In the genomic region with DNA sequence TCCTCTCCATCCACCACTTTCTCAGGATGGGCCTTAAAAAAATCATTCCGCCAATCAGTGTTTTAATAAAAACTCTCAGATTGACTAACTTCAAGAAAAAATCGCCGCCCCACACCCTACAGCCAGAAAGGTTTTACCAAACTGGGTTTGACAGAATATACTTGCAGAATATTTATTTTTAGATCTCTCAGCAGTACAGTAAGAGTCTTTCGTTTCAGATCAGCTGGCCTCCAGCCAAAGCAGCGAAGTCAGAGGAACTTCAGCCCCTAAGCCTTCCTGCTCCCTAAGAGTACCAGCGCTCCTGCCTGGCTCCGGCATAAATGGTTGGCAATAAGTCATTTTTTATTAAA, we compare ENCODE assay signal across 8 cellular contexts. TPM values are rescaled to one million over a fixed set of nuclear protein-coding genes. Genes with fewer than 3 reads are reported as not detected.
DNase-seq lines count a peak whose midpoint lies in the region; ATAC-seq and TF ChIP-seq lines count a peak whose summit lies in the region.

No MANE protein-coding gene starts in this region.

- H3K4me1 Mint-ChIP-seq in MCF 10A (ENCODE audit: insufficient read depth, unreplicated experiment) (peaks cover 28% of the 10 kb centered on the region), Calu3 (ENCODE audit: low read depth, unreplicated experiment) (no peaks in the 10 kb centered on the region)

- no peak overlapping the region for H3K4me3 ChIP-seq in mammary epithelial cell (replicated peaks in 1 of 3; ENCODE audit: insufficient read depth in 1 of 3, low read depth in 2 of 3, low read length in 3 of 3)
- no peak overlapping the region for H3K4me3 ChIP-seq in SK-N-SH (ENCODE audit: low read depth in 2 of 2, low read length in 1 of 2)
- H3K4me3 ChIP-seq in fibroblast of villous mesenchyme (ENCODE audit: low read depth, low read length), result no peak overlapping the region
- H3K4me3 ChIP-seq in rectal smooth muscle tissue (ENCODE audit: low read length), result peak overlapping the region; percentile 35

- in situ Hi-C loops in mammary epithelial cell (cut with MboI; ENCODE audit: low sequenced_read_pairs in 2 of 2), result loop anchor here (25.0 kb wide), 1 partner anchor 391 kb away; no protein-coding TSS in a partner anchor

- no peaks in the 10 kb centered on the region for H3K9me2 ChIP-seq in SK-N-SH

- H4K20me1 ChIP-seq in mammary epithelial cell (ENCODE audit: insufficient read depth, low read length), result no peaks in the 10 kb centered on the region
- no peaks in the 10 kb centered on the region for H4K20me1 ChIP-seq in SK-N-SH (ENCODE audit: insufficient read depth)

- peaks cover 11% of the 10 kb centered on the region for H3K4me1 ChIP-seq in mammary epithelial cell (ENCODE audit: insufficient read depth, low read length)
- peaks cover 0 to 27% of the 10 kb centered on the region in 2 experiments; a peak in 3 of 4 replicates for H3K4me1 ChIP-seq in SK-N-SH (ENCODE audit: control insufficient read depth in 1 of 2, insufficient read depth in 2 of 2, low read depth in 1 of 2, low read length in 1 of 2)
- peaks cover 11% of the 10 kb centered on the region for H3K4me1 ChIP-seq in rectal smooth muscle tissue (ENCODE audit: control insufficient read depth, insufficient read depth, low read length)

- no peak for TF ChIP-seq CTCF in MCF 10A (IDR thresholded peaks at IDR 0.05; ENCODE audit: unreplicated experiment)
- TF ChIP-seq CTCF in mammary epithelial cell (conservative IDR thresholded peaks at IDR 0.05 in 1 of 2, IDR thresholded peaks at IDR 0.05 in 1 of 2; ENCODE audit: extremely low read depth in 1 of 2, insufficient read depth in 1 of 2, low read depth in 1 of 2, low read length in 2 of 2), result no peak
- TF ChIP-seq CTCF in SK-N-SH (IDR thresholded peaks at IDR 0.05), result no peak
- no peak for TF ChIP-seq CTCF in fibroblast of villous mesenchyme (IDR thresholded peaks at IDR 0.05; ENCODE audit: insufficient read depth, low read depth, low read length)
- TF ChIP-seq CTCF in Calu3 (IDR thresholded peaks at IDR 0.05; ENCODE audit: unreplicated experiment), result no peak

- H3K27ac Mint-ChIP-seq in MCF 10A (ENCODE audit: low read depth, unreplicated experiment) (peak overlapping the region; percentile 54), Calu3 (ENCODE audit: unreplicated experiment) (no peak overlapping the region)

- no TSS peak for BruUV-seq in MCF 10A (replicated peaks; lab: Mats Ljungman, UMichigan)
- BruUV-seq in mammary epithelial cell (replicated peaks; lab: Mats Ljungman, UMichigan), result no TSS peak
- no TSS peak for BruUV-seq in Calu3 (replicated peaks; lab: Mats Ljungman, UMichigan)

- no peaks in the 10 kb centered on the region for H3K27me3 ChIP-seq in mammary epithelial cell (ENCODE audit: insufficient read depth, low read length)
- H3K27me3 ChIP-seq in SK-N-SH (ENCODE audit: insufficient read depth), result no peaks in the 10 kb centered on the region
- no peaks in the 10 kb centered on the region for H3K27me3 ChIP-seq in rectal smooth muscle tissue (ENCODE audit: control insufficient read depth, insufficient read depth, low read length)

- H2AFZ ChIP-seq in mammary epithelial cell (ENCODE audit: low read depth, low read length) (no peak overlapping the region), SK-N-SH (ENCODE audit: low read depth) (0 out of 2 replicates have a peak overlapping the region, but pooled peaks have one; percentile 26)

- H3K9me3 Mint-ChIP-seq in MCF 10A (ENCODE audit: unreplicated experiment) (no peaks in the 10 kb centered on the region), Calu3 (ENCODE audit: low read depth, unreplicated experiment) (no peaks in the 10 kb centered on the region)

- H3K36me3 Mint-ChIP-seq in MCF 10A (ENCODE audit: insufficient read depth, unreplicated experiment) (peaks cover 12% of the 10 kb centered on the region), Calu3 (ENCODE audit: insufficient read depth, unreplicated experiment) (no peaks in the 10 kb centered on the region)

- CTCF ChIA-PET in MCF 10A (lab: Yijun Ruan, JAX), result interaction anchor here (0.7 to 0.9 kb wide), 2 partner anchors 18 to 701 kb away, joined by 3 to 4 read pairs; no protein-coding TSS in a partner anchor
- CTCF ChIA-PET in mammary epithelial cell (lab: Charles Lee; ENCODE audit: low non-redundant PET), result no interaction called here
- CTCF ChIA-PET in SK-N-SH (lab: Yijun Ruan, JAX), result interaction anchor here (0.9 kb wide), 1 partner anchor 392 kb away, joined by 4 read pairs; no protein-coding TSS in a partner anchor
- CTCF ChIA-PET in Calu3 (lab: Charles Lee), result no interaction called here

- H3K9ac ChIP-seq in mammary epithelial cell (ENCODE audit: insufficient read depth, low read length) (no peak overlapping the region), SK-N-SH (peak overlapping the region; percentile 27; the same call in 1 of the 2 replicates), rectal smooth muscle tissue (ENCODE audit: low read length) (no peak overlapping the region)

- dilution Hi-C loops in mammary epithelial cell (cut with HindIII; ENCODE audit: low sequenced_read_pairs), result no loop called here

- H3F3A ChIP-seq in SK-N-SH (replicated peaks; ENCODE audit: insufficient read depth), result peaks cover 16% of the 10 kb centered on the region

- H3K36me3 ChIP-seq in mammary epithelial cell (ENCODE audit: insufficient read depth, low read length) (peaks cover 3% of the 10 kb centered on the region), SK-N-SH (replicated peaks in 1 of 2; ENCODE audit: control insufficient read depth in 1 of 2, insufficient read depth in 2 of 2, low read length in 1 of 2) (peaks cover 19 to 67% of the 10 kb centered on the region in 2 experiments), rectal smooth muscle tissue (ENCODE audit: control insufficient read depth, insufficient read depth, low read length) (peaks cover 12% of the 10 kb centered on the region)

- no peak for TF ChIP-seq RAD21 in SK-N-SH (IDR thresholded peaks at IDR 0.05; ENCODE audit: low read length)

- 84% methylated on average over 7 of the region's 7 CpGs for whole genome bisulfite sequencing in mammary epithelial cell (ENCODE audit: low coverage, missing lambda C conversion rate)
- WGBS in SK-N-SH (ENCODE audit: low lambda C conversion rate), result 55% methylated on average over 7 of the region's 7 CpGs

- no peaks in the 10 kb centered on the region for H3K9me3 ChIP-seq in mammary epithelial cell (replicated peaks; ENCODE audit: insufficient read depth, low read length)
- H3K9me3 ChIP-seq in SK-N-SH, result no peaks in the 10 kb centered on the region

- H3K79me2 ChIP-seq in mammary epithelial cell (ENCODE audit: insufficient read depth, low read length), result no peaks in the 10 kb centered on the region
- H3K79me2 ChIP-seq in SK-N-SH (ENCODE audit: insufficient read depth), result no peaks in the 10 kb centered on the region

- H3K4me2 ChIP-seq in mammary epithelial cell (ENCODE audit: insufficient read depth, low read depth, low read length), result no peak overlapping the region
- H3K4me2 ChIP-seq in SK-N-SH, result peak overlapping the region; percentile 71

- no peak overlapping the region for H3K27ac ChIP-seq in mammary epithelial cell (ENCODE audit: insufficient read depth, low read depth, low read length)
- H3K27ac ChIP-seq in SK-N-SH (ENCODE audit: low read depth in 2 of 2, low read length in 1 of 2), result peak overlapping the region; percentile 55 to 82; a peak in 3 of 4 replicates
- H3K27ac ChIP-seq in rectal smooth muscle tissue (ENCODE audit: low read depth, low read length), result peak overlapping the region; percentile 38

- POLR2A ChIA-PET in MCF 10A (lab: Yijun Ruan, JAX) (interaction anchor here (0.7 to 1.5 kb wide), 4 partner anchors 16 to 90 kb away, joined by 3 to 5 read pairs (median 3); no protein-coding TSS in a partner anchor), SK-N-SH (lab: Yijun Ruan, JAX) (no interaction called here)

- peak; percentile 61 for ATAC-seq in HG03025 (IDR thresholded peaks at IDR 0.05; ENCODE audit: low FRiP score, unreplicated experiment)

- DNase-seq in MCF 10A (ENCODE audit: unreplicated experiment), result peak; percentile 53
- DNase-seq in mammary epithelial cell, result no peak
- no peak for DNase-seq in SK-N-SH
- DNase-seq in fibroblast of villous mesenchyme (ENCODE audit: low read depth), result peak; percentile 83
- DNase-seq in Calu3, result no peak
- no peak for DNase-seq in NCI-H345 (lab: John Stamatoyannopoulos, UW)

- TF ChIP-seq EP300 in SK-N-SH (IDR thresholded peaks at IDR 0.05; ENCODE audit: borderline replicate concordance in 1 of 2, low read depth in 1 of 2, low read length in 1 of 2), result no peak

- H3K27me3 Mint-ChIP-seq in MCF 10A (ENCODE audit: insufficient read depth, unreplicated experiment), result no peaks in the 10 kb centered on the region
- no peaks in the 10 kb centered on the region for H3K27me3 Mint-ChIP-seq in Calu3 (ENCODE audit: unreplicated experiment)

- intact Hi-C loops in MCF 10A (cut with micrococcal nuclease) (loop anchor here (2.0 kb wide), 1 partner anchor 23 kb away; no protein-coding TSS in a partner anchor), mammary epithelial cell (cut with micrococcal nuclease) (no loop called here), Calu3 (cut with micrococcal nuclease; ENCODE audit: unreplicated experiment) (no loop called here)

- H3K4me3 Mint-ChIP-seq in MCF 10A (ENCODE audit: unreplicated experiment) (no peak overlapping the region), Calu3 (ENCODE audit: low read depth, unreplicated experiment) (no peak overlapping the region)

TF ChIP-seq in SK-N-SH, 30 proteins besides CTCF, POLR2A, EP300 and RAD21 (continues in another document):
- TF ChIP-seq RFX5 (IDR thresholded peaks at IDR 0.05; ENCODE audit: low read length), result no peak
- TF ChIP-seq IRF3 (IDR thresholded peaks at IDR 0.05; ENCODE audit: low read depth, low read length), result no peak
- TF ChIP-seq GATA2 (CRISPR knock-in tag; IDR thresholded peaks at IDR 0.05), result no peak
- TF ChIP-seq NFIC (IDR thresholded peaks at IDR 0.05; ENCODE audit: borderline replicate concordance), result peak; percentile 73
- no peak for TF ChIP-seq NRF1 (IDR thresholded peaks at IDR 0.05; ENCODE audit: low read depth, low read length)

RNA-seq across cellular contexts. Expression of gene TBC1D7, which starts 24.7 kb away (rescaled TPM):
- 19.5 and 28.5 TPM in 2 replicates for total RNA-seq in MCF 10A (2022)
- total RNA-seq in mammary epithelial cell, result 10 to 100 TPM; 21.0 to 22.1 TPM
- 21.8 TPM for polyA plus RNA-seq in mammary epithelial cell
- polyA minus RNA-seq in mammary epithelial cell, result 30.2 TPM
- polyA plus RNA-seq in SK-N-SH (2012; rRNA removed), result 25.2 and 27.5 TPM in 2 replicates
- polyA plus RNA-seq in SK-N-SH (2012; cell fraction: cytosol; rRNA removed), result 27.7 and 30.3 TPM in 2 replicates
- 22.8 and 24.5 TPM in 2 replicates for polyA plus RNA-seq in SK-N-SH (2012; cell fraction: nucleus; rRNA removed)
- 23.7 and 27.4 TPM in 2 replicates for total RNA-seq in fibroblast of villous mesenchyme
- total RNA-seq in Calu3 (2022), result 12.6 and 13.2 TPM in 2 replicates

Comparison
In these comparisons a context has a peak if more than half of its experiments do, and no peak if none do; other contexts are left out.
1. DNase-seq: peak in MCF 10A (single experiment) and fibroblast of villous mesenchyme (single experiment); none in mammary epithelial cell (single experiment), SK-N-SH (single experiment), Calu3 (single experiment) and NCI-H345 (single experiment).
2. CTCF ChIA-PET loops: an anchor here in MCF 10A (0.7 to 0.9 kb wide) and SK-N-SH (0.9 kb wide); none called in mammary epithelial cell and Calu3.